ENCODE assay signal across 9 cellular contexts in genomic region chr2:237895544-237896506, GRCh38. TPM values are rescaled to one million over a fixed set of nuclear protein-coding genes. Genes with fewer than 3 reads are reported as not detected.
DNase-seq lines count a peak whose midpoint lies in the region; ATAC-seq and TF ChIP-seq lines count a peak whose summit lies in the region.
"Had no signal": no experiment of that assay in that cellular context is flagged by ENCODE, and none has a peak within 500 bp of the region (broad histone marks: within the 10 kb centered on the region; RNA-seq: fewer than 3 reads in every experiment).

No MANE protein-coding gene starts in this region.

- ATAC-seq in esophagus mucosa (peak; percentile 90), HG03520 (IDR thresholded peaks at IDR 0.05; ENCODE audit: unreplicated experiment) (no peak), HG03342 (IDR thresholded peaks at IDR 0.05; ENCODE audit: unreplicated experiment) (no peak), HG03108 (IDR thresholded peaks at IDR 0.05; ENCODE audit: unreplicated experiment) (no peak)

- no peak for TF ChIP-seq CTCF in C4-2B (conservative IDR thresholded peaks at IDR 0.05)

- peak overlapping the region; percentile 70 for H3K27ac ChIP-seq in C4-2B

- DNase-seq in NCI-H2171 (lab: John Stamatoyannopoulos, UW) (peak; percentile 51), occipital lobe (lab: John Stamatoyannopoulos, UW) (peak; percentile 51)
- DNase-seq in stimulated activated CD4-positive, alpha-beta T cell treated with anti-CD3 and anti-CD28 coated beads, Interleukin-1b, Interleukin-23, amount 100 ng/mL, for 48 hours: no peak
- DNase-seq: DMS79 treated with DMSO at 0.1 percent for 48 hours had no signal

RNA-seq across cellular contexts. Expression of gene RAMP1, which starts 36.4 kb away (rescaled TPM):
- total RNA-seq in esophagus mucosa: 2.2 TPM
- 2.7 TPM for total RNA-seq in occipital lobe
